8 cellular contexts compared by ENCODE assay signal in the genomic region with DNA sequence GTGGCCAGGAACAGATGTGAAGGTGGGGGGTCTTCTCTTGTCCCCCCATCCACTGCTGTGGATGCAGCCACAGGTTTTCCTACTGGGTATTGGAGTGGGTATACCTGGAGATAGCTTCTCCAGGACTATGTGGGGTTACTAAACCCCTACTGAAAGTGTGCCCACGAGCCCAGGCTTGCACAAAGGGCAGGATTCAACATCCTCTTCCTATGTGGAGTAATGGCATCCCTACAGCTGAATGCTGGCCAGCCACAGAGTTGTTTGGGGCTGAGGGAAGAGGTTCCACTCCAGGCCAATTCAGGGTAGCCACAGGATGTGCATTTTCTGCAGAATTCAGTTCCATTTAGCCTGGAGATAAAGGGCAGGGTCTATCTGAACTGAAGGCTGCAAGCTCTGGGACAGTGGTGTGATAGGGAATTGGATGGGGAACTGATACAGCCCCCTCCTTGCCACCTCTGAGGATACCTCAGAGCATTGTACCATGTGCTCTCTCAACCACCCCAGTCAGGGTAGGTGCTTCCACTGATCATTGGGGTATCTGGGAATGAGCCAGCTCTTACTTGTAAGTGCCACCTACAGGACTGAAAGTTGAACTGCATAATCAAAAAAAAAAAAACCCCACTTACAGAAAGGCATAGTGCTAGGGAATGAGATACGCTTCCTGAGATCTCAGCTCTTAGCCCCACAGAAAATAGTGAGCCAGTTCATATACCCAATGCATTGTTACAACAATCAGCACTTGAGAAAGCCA.
DNase-seq lines count a peak whose midpoint lies in the region; ATAC-seq and TF ChIP-seq lines count a peak whose summit lies in the region.

No MANE protein-coding gene starts in this region.

- peaks cover 0 to 10% (median 3%) of the 10 kb centered on the region in 5 donors for H3K9me3 Mint-ChIP-seq in CD8-positive, alpha-beta memory T cell

- intact Hi-C loops in ovary (cut with DNase I), result no loop called here

- H3K4me1 Mint-ChIP-seq in CD8-positive, alpha-beta memory T cell, result no peaks in the 10 kb centered on the region

- peak; percentile 67 for DNase-seq in ELR (ENCODE audit: low read depth)
- DNase-seq in SW480 (ENCODE audit: low spot score), result peak; percentile 31
- DNase-seq in left lobe of liver (ENCODE audit: low spot score), result no peak
- no peak for DNase-seq in CD8-positive, alpha-beta memory T cell
- DNase-seq in ovary, result no peak
- no peak for DNase-seq in stimulated activated CD4-positive, alpha-beta T cell treated with anti-CD3 and anti-CD28 coated beads, Interleukin-15, amount 100 ng/mL, for 24 hours

- no peaks in the 10 kb centered on the region for H3K4me1 ChIP-seq in CD8-positive, alpha-beta memory T cell (ENCODE audit: insufficient read depth, low read length)
- no peaks in the 10 kb centered on the region for H3K4me1 ChIP-seq in ovary (ENCODE audit: insufficient read depth)

- H3K4me3 ChIP-seq in CD8-positive, alpha-beta memory T cell (ENCODE audit: low read length), result no peak overlapping the region
- no peak overlapping the region for H3K4me3 ChIP-seq in ovary

- H3K27ac ChIP-seq in CD8-positive, alpha-beta memory T cell (ENCODE audit: low read depth, low read length), result no peak overlapping the region
- H3K27ac ChIP-seq in ovary, result no peak overlapping the region

- TF ChIP-seq POLR2A in ovary (IDR thresholded peaks at IDR 0.05), result no peak

- H3K4me3 Mint-ChIP-seq in CD8-positive, alpha-beta memory T cell, result no peak overlapping the region

- CTCF ChIA-PET in CD8-positive, alpha-beta memory T cell (lab: Charles Lee), result no interaction called here

- H3K27me3 ChIP-seq in CD8-positive, alpha-beta memory T cell (ENCODE audit: insufficient read depth, low read length, poor library complexity, severe bottlenecking), result no peaks in the 10 kb centered on the region
- H3K27me3 ChIP-seq in ovary, result no peaks in the 10 kb centered on the region

- TF ChIP-seq CTCF in ovary (IDR thresholded peaks at IDR 0.05), result no peak

- POLR2A ChIA-PET in CD8-positive, alpha-beta memory T cell (lab: Charles Lee), result no interaction called here

- TF ChIP-seq EP300 in ovary (IDR thresholded peaks at IDR 0.05), result no peak

- peaks cover 0 to 2% (median 0%) of the 10 kb centered on the region in 3 donors for H3K36me3 Mint-ChIP-seq in CD8-positive, alpha-beta memory T cell

- peak; percentile 45 for ATAC-seq in HG02678 (IDR thresholded peaks at IDR 0.05; ENCODE audit: unreplicated experiment)
- ATAC-seq in left lobe of liver, result peak; percentile 86
- ATAC-seq in HG03457 (IDR thresholded peaks at IDR 0.05; ENCODE audit: unreplicated experiment), result no peak

- WGBS in ovary, 3 donors, result 90 to 92% (median 92%) methylated on average over 2 of the region's 2 CpGs

- no peak overlapping the region for H3K27ac Mint-ChIP-seq in CD8-positive, alpha-beta memory T cell

- no peaks in the 10 kb centered on the region for H3K36me3 ChIP-seq in CD8-positive, alpha-beta memory T cell (ENCODE audit: insufficient read depth, low read length)
- no peaks in the 10 kb centered on the region for H3K36me3 ChIP-seq in ovary

- H3K27me3 Mint-ChIP-seq in CD8-positive, alpha-beta memory T cell, result no peaks in the 10 kb centered on the region

- no peaks in the 10 kb centered on the region for H3K9me3 ChIP-seq in CD8-positive, alpha-beta memory T cell (ENCODE audit: low read length)
- H3K9me3 ChIP-seq in ovary, result no peaks in the 10 kb centered on the region

Comparison
In these comparisons a context has a peak if more than half of its experiments do, and no peak if none do; other contexts are left out.
1. DNase-seq: peak in ELR (single experiment) and SW480 (single experiment); none in left lobe of liver (single experiment), CD8-positive, alpha-beta memory T cell (0 of 5), ovary (0 of 5) and stimulated activated CD4-positive, alpha-beta T cell treated with anti-CD3 and anti-CD28 coated beads, Interleukin-15, amount 100 ng/mL, for 24 hours (single experiment).